Comparison of ENCODE assay signal across 16 cellular contexts in the genomic region with DNA sequence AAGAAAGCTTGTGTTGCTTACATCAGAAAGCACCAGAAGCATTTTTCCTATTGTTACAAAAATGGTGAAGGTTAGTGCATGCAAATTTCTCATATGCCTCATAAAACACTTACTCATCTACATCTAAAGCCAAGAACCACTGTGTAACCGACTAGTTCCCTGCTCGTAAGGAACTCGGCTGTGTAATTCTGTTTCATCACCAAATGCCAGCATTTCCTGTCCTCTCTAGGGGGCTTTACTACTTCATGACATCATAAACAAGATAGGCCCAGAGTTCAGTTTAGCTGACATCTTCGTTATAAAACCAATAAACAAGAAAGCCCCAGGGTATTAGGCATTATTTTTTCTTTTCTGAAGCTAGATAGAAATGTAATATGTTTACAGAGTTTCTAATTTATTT.
A peak's percentile ranks its signal among the peaks of the same experiment; 100 is the strongest.
DNase-seq lines count a peak whose midpoint lies in the region; ATAC-seq, FAIRE-seq and TF ChIP-seq lines count a peak whose summit lies in the region.
"Had no signal": no experiment of that assay in that cellular context is flagged by ENCODE, and none has a peak within 500 bp of the region (broad histone marks: within the 10 kb centered on the region; RNA-seq: fewer than 3 reads in every experiment).

No MANE protein-coding gene starts in this region.

- H3K9me3 Mint-ChIP-seq in nephron progenitor cell: no peaks in the 10 kb centered on the region
- H3K9me3 Mint-ChIP-seq: activated CD4-positive, alpha-beta T cell treated with anti-CD3 and anti-CD28 coated beads, Interleukin-2, amount 10 ng/mL, durations not matched to agents 7 days and 5 days; activated naive CD8-positive, alpha-beta T cell treated with anti-CD3 and anti-CD28 coated beads, Interleukin-2, amount 10 ng/mL, durations not matched to agents 7 days and 5 days; stimulated activated memory B cell treated with anti-CD40 and anti-IgM and Interleukin-4, amounts not matched to agents 10 μg/mL and 1 μg/mL and 100 μg/mL, for 72 hours had no signal

- H3K27me3 Mint-ChIP-seq in nephron progenitor cell (ENCODE audit: low read depth, poor library complexity): no peaks in the 10 kb centered on the region

- DNase-seq in Daoy (ENCODE audit: low read depth) (peak; percentile 30), MV-4-11 (lab: John Stamatoyannopoulos, UW) (peak; percentile 56), cardiac fibroblast (ENCODE audit: low read depth in 2 of 2) (peak; percentile 64 to 98), nephron progenitor cell (no peak), anterior cingulate cortex (lab: John Stamatoyannopoulos, UW) (no peak), D721Med (ENCODE audit: insufficient read length, low spot score) (no peak), Right ventricle myocardium inferior (ENCODE audit: missing footprints) (no peak)
- DNase-seq: activated CD4-positive, alpha-beta T cell treated with anti-CD3 and anti-CD28 coated beads, Interleukin-2, amount 10 ng/mL, durations not matched to agents 7 days and 5 days; activated naive CD8-positive, alpha-beta T cell treated with anti-CD3 and anti-CD28 coated beads, Interleukin-2, amount 10 ng/mL, durations not matched to agents 7 days and 5 days; DMS153; NCI-H1417 treated with DMSO at 0.1 percent for 48 hours; PC-9 had no signal

- H3K4me1 Mint-ChIP-seq in nephron progenitor cell: peaks cover 8% of the 10 kb centered on the region
- H3K4me1 Mint-ChIP-seq: activated CD4-positive, alpha-beta T cell treated with anti-CD3 and anti-CD28 coated beads, Interleukin-2, amount 10 ng/mL, durations not matched to agents 7 days and 5 days; activated naive CD8-positive, alpha-beta T cell treated with anti-CD3 and anti-CD28 coated beads, Interleukin-2, amount 10 ng/mL, durations not matched to agents 7 days and 5 days; stimulated activated memory B cell treated with anti-CD40 and anti-IgM and Interleukin-4, amounts not matched to agents 10 μg/mL and 1 μg/mL and 100 μg/mL, for 72 hours had no signal

- no peak for TF ChIP-seq CTCF in cardiac fibroblast (IDR thresholded peaks at IDR 0.05; ENCODE audit: low read depth, low read length)
- TF ChIP-seq CTCF in nephron progenitor cell (IDR thresholded peaks at IDR 0.05): no peak
- no peak for TF ChIP-seq CTCF in D721Med (IDR thresholded peaks at IDR 0.05; ENCODE audit: insufficient read depth, missing control alignments)

- no peak for FAIRE-seq in D721Med (lab: Jason Lieb, UNC)

- intact Hi-C loops in Right ventricle myocardium inferior (cut with DNase I): no loop called here

- ATAC-seq in Right ventricle myocardium inferior (no peak), GM18517 (IDR thresholded peaks at IDR 0.05; ENCODE audit: unreplicated experiment) (no peak)
- ATAC-seq: HCT116; stimulated activated memory B cell treated with anti-CD40 and anti-IgM and Interleukin-4, amounts not matched to agents 10 μg/mL and 1 μg/mL and 100 μg/mL, for 72 hours had no signal

- no peaks in the 10 kb centered on the region for H3K36me3 Mint-ChIP-seq in nephron progenitor cell (ENCODE audit: low read depth)
- H3K36me3 Mint-ChIP-seq: activated naive CD8-positive, alpha-beta T cell treated with anti-CD3 and anti-CD28 coated beads, Interleukin-2, amount 10 ng/mL, durations not matched to agents 7 days and 5 days; stimulated activated memory B cell treated with anti-CD40 and anti-IgM and Interleukin-4, amounts not matched to agents 10 μg/mL and 1 μg/mL and 100 μg/mL, for 72 hours had no signal

- H3K27ac Mint-ChIP-seq in nephron progenitor cell: peak overlapping the region; percentile 1
- H3K27ac Mint-ChIP-seq: activated CD4-positive, alpha-beta T cell treated with anti-CD3 and anti-CD28 coated beads, Interleukin-2, amount 10 ng/mL, durations not matched to agents 7 days and 5 days; activated naive CD8-positive, alpha-beta T cell treated with anti-CD3 and anti-CD28 coated beads, Interleukin-2, amount 10 ng/mL, durations not matched to agents 7 days and 5 days; stimulated activated memory B cell treated with anti-CD40 and anti-IgM and Interleukin-4, amounts not matched to agents 10 μg/mL and 1 μg/mL and 100 μg/mL, for 72 hours had no signal

- no peak overlapping the region for H3K4me3 Mint-ChIP-seq in nephron progenitor cell
- H3K4me3 Mint-ChIP-seq: activated CD4-positive, alpha-beta T cell treated with anti-CD3 and anti-CD28 coated beads, Interleukin-2, amount 10 ng/mL, durations not matched to agents 7 days and 5 days; activated naive CD8-positive, alpha-beta T cell treated with anti-CD3 and anti-CD28 coated beads, Interleukin-2, amount 10 ng/mL, durations not matched to agents 7 days and 5 days; stimulated activated memory B cell treated with anti-CD40 and anti-IgM and Interleukin-4, amounts not matched to agents 10 μg/mL and 1 μg/mL and 100 μg/mL, for 72 hours had no signal

- no peak overlapping the region for H3K4me3 ChIP-seq in cardiac fibroblast (replicated peaks in 1 of 2; ENCODE audit: low read depth in 2 of 2, low read length in 2 of 2)
- H3K4me3 ChIP-seq: esophagus muscularis mucosa, PC-9 had no signal

Comparison
In these comparisons a context has a peak if more than half of its experiments do, and no peak if none do; other contexts are left out.
1. DNase-seq: peak in Daoy (single experiment), MV-4-11 (single experiment) and cardiac fibroblast (2 of 2); none in nephron progenitor cell (single experiment), anterior cingulate cortex (0 of 58), D721Med (single experiment) and Right ventricle myocardium inferior (single experiment).